ENCODE assay signal across 1 cellular context in the genomic region with DNA sequence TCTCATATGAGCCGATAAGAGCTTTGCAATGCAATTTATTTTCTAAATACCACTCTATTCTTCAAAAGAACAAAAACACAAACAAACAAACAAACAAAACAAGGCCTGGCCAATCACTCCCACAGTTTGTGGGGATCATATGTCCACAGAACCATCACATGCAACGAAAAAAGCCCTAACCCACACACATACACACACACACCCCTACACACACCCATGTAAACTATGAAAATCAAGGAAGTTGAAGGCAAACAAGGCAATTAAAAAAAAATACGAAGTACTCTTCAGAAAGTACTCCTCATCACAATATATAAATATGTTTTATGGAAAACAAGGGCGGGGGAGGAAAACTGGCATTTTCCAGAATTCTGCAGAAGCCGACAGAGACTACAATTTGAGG.
A peak's percentile ranks its signal among the peaks of the same experiment; 100 is the strongest.
TF ChIP-seq lines count a peak whose summit lies in the region.

No MANE protein-coding gene starts in this region.

TF ChIP-seq in HEK293, 187 proteins besides CTCF, POLR2A, EP300 and RAD21 (continued from another document):
- TF ChIP-seq ZFHX2 (tag by site-specific recombination; conservative IDR thresholded peaks at IDR 0.05) (peak; percentile 81), ZNF24 (tag by site-specific recombination; IDR thresholded peaks at IDR 0.05) (no peak), WT1 (tag by site-specific recombination; IDR thresholded peaks at IDR 0.05) (no peak), ZNF391 (tag by site-specific recombination; IDR thresholded peaks at IDR 0.05; ENCODE audit: borderline replicate concordance, low read depth) (no peak), ZNF121 (tag by site-specific recombination; IDR thresholded peaks at IDR 0.05) (no peak), ZSCAN23 (tag by site-specific recombination; IDR thresholded peaks at IDR 0.05) (no peak), YY1 (tag by site-specific recombination; IDR thresholded peaks at IDR 0.05) (no peak), EGR2 (tag by site-specific recombination; IDR thresholded peaks at IDR 0.05; ENCODE audit: low read depth) (peak; percentile 84), ZNF514 (tag by site-specific recombination; IDR thresholded peaks at IDR 0.05) (no peak), ZNF664 (tag by site-specific recombination; IDR thresholded peaks at IDR 0.05) (no peak), ZNF623 (tag by site-specific recombination; IDR thresholded peaks at IDR 0.05) (no peak), ZNF513 (tag by site-specific recombination; IDR thresholded peaks at IDR 0.05) (no peak)
